21 cellular contexts compared by ENCODE assay signal in the genomic region with DNA sequence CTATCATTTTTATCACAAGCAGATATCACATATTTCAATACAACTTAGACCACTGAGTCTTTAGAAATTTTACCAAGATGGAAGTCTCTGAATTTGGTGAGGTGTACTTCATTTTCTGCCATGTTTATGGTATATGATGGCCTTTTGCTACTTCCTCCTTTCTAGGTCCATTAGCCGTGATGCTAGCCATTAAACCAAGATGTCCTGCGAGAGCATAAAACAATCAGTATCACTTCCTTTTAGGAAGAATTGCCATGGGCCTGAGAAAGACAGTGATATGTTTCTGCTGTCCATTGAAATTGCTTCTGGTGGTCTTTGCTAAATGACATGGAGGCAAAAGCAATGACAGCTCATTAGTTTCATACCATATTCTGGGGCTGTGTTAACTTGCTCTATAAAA.
A peak's percentile ranks its signal among the peaks of the same experiment; 100 is the strongest.
DNase-seq lines count a peak whose midpoint lies in the region; ATAC-seq, FAIRE-seq and TF ChIP-seq lines count a peak whose summit lies in the region.
"Had no signal": no experiment of that assay in that cellular context is flagged by ENCODE, and none has a peak within 500 bp of the region (broad histone marks: within the 10 kb centered on the region; RNA-seq: fewer than 3 reads in every experiment).

No MANE protein-coding gene starts in this region.

- TF ChIP-seq POLR2A in GM12878 (IDR thresholded peaks at IDR 0.05; ENCODE audit: low read depth, low read length) = no peak

- no peak overlapping the region for H3K27ac Mint-ChIP-seq in type B pancreatic cell
- H3K27ac Mint-ChIP-seq: B cell; CD4-positive, alpha-beta T cell; CD8-positive, alpha-beta T cell had no signal

- CTCF ChIA-PET in GM12878 (lab: Yijun Ruan, JAX) = no interaction called here

- no peaks in the 10 kb centered on the region for H3K4me1 Mint-ChIP-seq in type B pancreatic cell (ENCODE audit: unreplicated experiment)
- H3K4me1 Mint-ChIP-seq: B cell had no signal

- in situ Hi-C loops in GM12878 (cut with MboI) = loop anchor here (25.0 kb wide), 1 partner anchor 100 kb away; no protein-coding TSS in a partner anchor

- H3K27me3 Mint-ChIP-seq in type B pancreatic cell = no peaks in the 10 kb centered on the region
- H3K27me3 Mint-ChIP-seq: B cell; CD4-positive, alpha-beta T cell had no signal

- DNase-seq in GM12878 (ENCODE audit: low read depth, low spot score) = no peak
- DNase-seq in Ammon's horn (ENCODE audit: low spot score) = no peak
- no peak for DNase-seq in putamen (ENCODE audit: low spot score)
- DNase-seq in type B pancreatic cell (ENCODE audit: extremely low spot score, unreplicated experiment) = no peak
- DNase-seq: 8988T; ACHN; Caco-2; Calu3; CD4-positive, alpha-beta T cell; CD8-positive, alpha-beta T cell; DMS79 treated with DMSO at 0.1 percent for 48 hours; GF-D8 had no signal

- 3% methylated on average over 2 of the region's 2 CpGs for WGBS in GM12878 (ENCODE audit: insufficient coverage, insufficient replicate concordance, low lambda C conversion rate, missing lambda C conversion rate)

- H3K4me3 Mint-ChIP-seq in type B pancreatic cell = no peak overlapping the region
- H3K4me3 Mint-ChIP-seq: B cell; CD4-positive, alpha-beta T cell; CD8-positive, alpha-beta T cell had no signal

- BruUV-seq in GM12878 (replicated peaks; lab: Mats Ljungman, UMichigan) = no TSS peak

- H2AFZ ChIP-seq in KMS-11 (ENCODE audit: low read depth) = no peak overlapping the region
- H2AFZ ChIP-seq in GM12878 (ENCODE audit: control insufficient read depth, low read depth, low read length) = no peak overlapping the region

- TF ChIP-seq CTCF in KMS-11 (conservative IDR thresholded peaks at IDR 0.05; ENCODE audit: low read depth, low read length) (no peak), GM12878 (IDR thresholded peaks at IDR 0.05 in 2 of 3, conservative IDR thresholded peaks at IDR 0.05 in 1 of 3; ENCODE audit: control insufficient read depth in 2 of 3, extremely low read depth in 1 of 3, insufficient read depth in 1 of 3, low read depth in 3 of 3, low read length in 3 of 3) (no peak), type B pancreatic cell (conservative IDR thresholded peaks at IDR 0.05) (no peak)

- H3K36me3 ChIP-seq in KMS-11 (ENCODE audit: insufficient read depth) = no peaks in the 10 kb centered on the region
- no peaks in the 10 kb centered on the region for H3K36me3 ChIP-seq in GM12878 (ENCODE audit: control insufficient read depth in 2 of 2, insufficient read depth in 2 of 2, low read length in 1 of 2)
- H3K36me3 ChIP-seq: BLaER1 treated with 17β-estradiol and CSF1 and Interleukin-3, amounts not matched to agents 10 nM and 100 nM had no signal

- POLR2A ChIA-PET in GM12878 (lab: Charles Lee) = no interaction called here

- ATAC-seq in GM18868 (IDR thresholded peaks at IDR 0.05; ENCODE audit: unreplicated experiment) (peak; percentile 10), GM12878 (peak; percentile 70), GM19452 (IDR thresholded peaks at IDR 0.05; ENCODE audit: unreplicated experiment) (no peak)
- ATAC-seq: CD8-positive, alpha-beta T cell had no signal

- no peak for TF ChIP-seq EP300 in GM12878 (IDR thresholded peaks at IDR 0.05; ENCODE audit: borderline replicate concordance in 1 of 2, control insufficient read depth in 1 of 2, low read depth in 2 of 2, low read length in 2 of 2)

- SMC1A ChIA-PET in GM12878 (lab: Charles Lee; ENCODE audit: uncharacterized antibody, unreplicated experiment) = interaction anchor here (0.8 to 1.0 kb wide), 2 partner anchors 10 to 14 kb away, joined by 3 read pairs; no protein-coding TSS in a partner anchor

- no peaks in the 10 kb centered on the region for H3K9me3 ChIP-seq in GM12878 (replicated peaks; ENCODE audit: control insufficient read depth, insufficient read depth, low read length)
- H3K9me3 ChIP-seq: BLaER1 treated with 17β-estradiol and CSF1 and Interleukin-3, amounts not matched to agents 10 nM and 100 nM; Caco-2 had no signal

- H3K36me3 Mint-ChIP-seq in type B pancreatic cell = no peaks in the 10 kb centered on the region
- H3K36me3 Mint-ChIP-seq: CD8-positive, alpha-beta T cell had no signal

- H3K27ac ChIP-seq in KMS-11 (peak overlapping the region; percentile 37; the same call in 1 of the 2 replicates), GM12878 (ENCODE audit: control insufficient read depth, insufficient read depth) (no peak overlapping the region)
- H3K27ac ChIP-seq: BLaER1 treated with 17β-estradiol and CSF1 and Interleukin-3, amounts not matched to agents 10 nM and 100 nM; C4-2B had no signal

- H4K20me1 ChIP-seq in KMS-11 (ENCODE audit: insufficient read depth) (no peaks in the 10 kb centered on the region), GM12878 (ENCODE audit: control insufficient read depth, insufficient read depth) (no peaks in the 10 kb centered on the region)
- H4K20me1 ChIP-seq: BLaER1 treated with 17β-estradiol and CSF1 and Interleukin-3, amounts not matched to agents 10 nM and 100 nM had no signal

- no peaks in the 10 kb centered on the region for H3K27me3 ChIP-seq in KMS-11 (ENCODE audit: insufficient read depth, low read depth)
- H3K27me3 ChIP-seq in GM12878 (replicated peaks in 1 of 2; ENCODE audit: control insufficient read depth in 2 of 2, insufficient read depth in 2 of 2, low read length in 1 of 2) = no peaks in the 10 kb centered on the region
- H3K27me3 ChIP-seq: BLaER1 treated with 17β-estradiol and CSF1 and Interleukin-3, amounts not matched to agents 10 nM and 100 nM had no signal

- no peaks in the 10 kb centered on the region for H3K79me2 ChIP-seq in KMS-11 (ENCODE audit: insufficient read depth, low read depth)
- no peaks in the 10 kb centered on the region for H3K79me2 ChIP-seq in GM12878 (ENCODE audit: control insufficient read depth, insufficient read depth, low read length)

- peaks cover 38% of the 10 kb centered on the region for H3K4me1 ChIP-seq in KMS-11 (ENCODE audit: low read depth, poor library complexity, severe bottlenecking)
- H3K4me1 ChIP-seq in GM12878 (ENCODE audit: control insufficient read depth, insufficient read depth, low read length) = no peaks in the 10 kb centered on the region
- H3K4me1 ChIP-seq: Caco-2 had no signal

- no peak for FAIRE-seq in GM12878 (lab: Jason Lieb, UNC)
- FAIRE-seq: A204.1, D721Med, G401.6 had no signal

- no peak for TF ChIP-seq RAD21 in GM12878 (IDR thresholded peaks at IDR 0.05; ENCODE audit: insufficient read depth, low read depth, low read length)

- RAD21 ChIA-PET in GM12878 (lab: Charles Lee; ENCODE audit: unreplicated experiment) = no interaction called here

- H3K4me3 ChIP-seq in KMS-11 (IDR thresholded peaks at IDR 0.05; ENCODE audit: insufficient read depth, low read depth, low read length) (no peak overlapping the region), GM12878 (no peak overlapping the region)
- H3K4me3 ChIP-seq: BLaER1 treated with 17β-estradiol and CSF1 and Interleukin-3, amounts not matched to agents 10 nM and 100 nM had no signal

- intact Hi-C loops in GM12878 (cut with micrococcal nuclease; ENCODE audit: unreplicated experiment) = no loop called here

- peaks cover 5% of the 10 kb centered on the region for H3K9me3 Mint-ChIP-seq in type B pancreatic cell

- H3K9ac ChIP-seq in KMS-11 (no peak overlapping the region), GM12878 (ENCODE audit: control insufficient read depth, insufficient read depth, low read length) (no peak overlapping the region)
- H3K9ac ChIP-seq: BLaER1 treated with 17β-estradiol and CSF1 and Interleukin-3, amounts not matched to agents 10 nM and 100 nM had no signal

- H3K4me2 ChIP-seq in KMS-11 (peak overlapping the region; percentile 2; the same call in 1 of the 2 replicates), GM12878 (ENCODE audit: control insufficient read depth, insufficient read depth) (no peak overlapping the region)
- H3K4me2 ChIP-seq: BLaER1 treated with 17β-estradiol and CSF1 and Interleukin-3, amounts not matched to agents 10 nM and 100 nM had no signal

TF ChIP-seq in GM12878, 131 proteins besides CTCF, POLR2A, EP300 and RAD21:
- TF ChIP-seq CHD2 (IDR thresholded peaks at IDR 0.05; ENCODE audit: borderline replicate concordance, low read depth, low read length) = no peak
- no peak for TF ChIP-seq ASH2L (IDR thresholded peaks at IDR 0.05; ENCODE audit: borderline replicate concordance, low read depth)
- peak; percentile 40; the same call in 1 of the 2 replicates for TF ChIP-seq SPI1 (IDR thresholded peaks at IDR 0.05; ENCODE audit: borderline replicate concordance, insufficient read depth, low read depth, low read length)
- TF ChIP-seq FOS (IDR thresholded peaks at IDR 0.05; ENCODE audit: borderline replicate concordance, extremely low read depth, insufficient read length) = no peak
